In genomic region chr22:27867114-27867957, GRCh38 we compare ENCODE assay signal across 11 cellular contexts. TPM values are rescaled to one million over a fixed set of nuclear protein-coding genes. Genes with fewer than 3 reads are reported as not detected.
DNase-seq lines count a peak whose midpoint lies in the region; ATAC-seq and TF ChIP-seq lines count a peak whose summit lies in the region.
"Had no signal": no experiment of that assay in that cellular context is flagged by ENCODE, and none has a peak within 500 bp of the region (broad histone marks: within the 10 kb centered on the region; RNA-seq: fewer than 3 reads in every experiment).

No MANE protein-coding gene starts in this region.

- H3K27ac ChIP-seq in cardiac muscle cell (peak overlapping the region; percentile 61), colonic mucosa (peak overlapping the region; percentile 81), muscle layer of duodenum (ENCODE audit: low read length) (peak overlapping the region; percentile 88), urinary bladder (ENCODE audit: low read depth) (peak overlapping the region; percentile 79)

- H3K4me3 ChIP-seq in cardiac muscle cell (no peak overlapping the region), colonic mucosa (no peak overlapping the region), muscle layer of duodenum (ENCODE audit: low read depth in 1 of 2, low read length in 2 of 2) (peak overlapping the region in 1 of 2 donors; percentile 1), urinary bladder (ENCODE audit: low read depth, low read length) (no peak overlapping the region)

- TF ChIP-seq CTCF in cardiac muscle cell (IDR thresholded peaks at IDR 0.05; ENCODE audit: low read depth, low read length): no peak
- no peak for TF ChIP-seq CTCF in colonic mucosa (IDR thresholded peaks at IDR 0.05)

- H3K4me1 ChIP-seq in cardiac muscle cell (ENCODE audit: low read depth): peaks cover 39% of the 10 kb centered on the region
- peaks cover 5% of the 10 kb centered on the region for H3K4me1 ChIP-seq in colonic mucosa
- H3K4me1 ChIP-seq in muscle layer of duodenum (ENCODE audit: control insufficient read depth in 1 of 2, insufficient read depth in 2 of 2, low read length in 2 of 2): peaks cover 28 to 35% of the 10 kb centered on the region in 2 donors
- H3K4me1 ChIP-seq in urinary bladder (ENCODE audit: insufficient read depth): no peaks in the 10 kb centered on the region

- no peak overlapping the region for H3K9ac ChIP-seq in colonic mucosa (ENCODE audit: low read depth in 2 of 2, low read length in 2 of 2)

- 33% methylated on average over 4 of the region's 4 CpGs for WGBS in urinary bladder

- H3K36me3 ChIP-seq in cardiac muscle cell (peaks cover 6% of the 10 kb centered on the region), colonic mucosa (no peaks in the 10 kb centered on the region), muscle layer of duodenum (ENCODE audit: control insufficient read depth in 1 of 2, insufficient read depth in 2 of 2, low read length in 2 of 2) (peaks cover under 1 to 30% of the 10 kb centered on the region in 2 donors), urinary bladder (ENCODE audit: insufficient read depth) (peaks cover 3% of the 10 kb centered on the region)

- no peak for ATAC-seq in Right ventricle myocardium inferior
- no peak for ATAC-seq in GM21717 (IDR thresholded peaks at IDR 0.05; ENCODE audit: unreplicated experiment)

- intact Hi-C loops in Right ventricle myocardium inferior (cut with DNase I): no loop called here
- intact Hi-C loops in colonic mucosa (cut with DNase I): no loop called here

- DNase-seq in cardiac muscle cell (ENCODE audit: low read depth in 1 of 2, low spot score in 1 of 2) (peak in 1 of 2 donors; percentile 67), Right ventricle myocardium inferior (ENCODE audit: missing footprints) (no peak), colonic mucosa (no peak), middle frontal gyrus (ENCODE audit: extremely low spot score, low spot score) (no peak)
- no peak for DNase-seq in activated CD8-positive, alpha-beta memory T cell treated with anti-CD3 and anti-CD28 coated beads, Interleukin-2, amount 50 U/mL, for 48 hours
- DNase-seq: activated CD4-positive, CD25-positive, alpha-beta regulatory T cell treated with anti-CD3 and anti-CD28 coated beads, Interleukin-2, amount 50 U/mL, for 72 hours; Caco-2; NCI-H187 had no signal

- no peaks in the 10 kb centered on the region for H3K9me3 ChIP-seq in cardiac muscle cell (ENCODE audit: low read depth)
- no peaks in the 10 kb centered on the region for H3K9me3 ChIP-seq in colonic mucosa
- H3K9me3 ChIP-seq in muscle layer of duodenum (ENCODE audit: control insufficient read depth in 1 of 2, low read length in 2 of 2): no peaks in the 10 kb centered on the region
- H3K9me3 ChIP-seq: Caco-2 had no signal

- H3K27me3 ChIP-seq in cardiac muscle cell (no peaks in the 10 kb centered on the region), colonic mucosa (no peaks in the 10 kb centered on the region), muscle layer of duodenum (ENCODE audit: low read depth, low read length) (no peaks in the 10 kb centered on the region)

RNA-seq across cellular contexts. Expression of gene PITPNB, which starts 51.7 kb away (rescaled TPM):
- total RNA-seq in cardiac muscle cell (50.1 and 73.2 TPM in 2 replicates), Right ventricle myocardium inferior (43.7 TPM), colonic mucosa (10 to 100 TPM; 40.0 to 51.6 TPM), urinary bladder (70.7 TPM)
- polyA plus RNA-seq in cardiac muscle cell (131 and 194 TPM in 2 replicates), urinary bladder (82.8 TPM)
